5 cellular contexts compared by ENCODE assay signal in genomic region chr9:113406353-113406752, GRCh38. TPM values are rescaled to one million over a fixed set of nuclear protein-coding genes. Genes with fewer than 3 reads are reported as not detected.
"Had no signal": no experiment of that assay in that cellular context is flagged by ENCODE, and none has a peak within 500 bp of the region (broad histone marks: within the 10 kb centered on the region; RNA-seq: fewer than 3 reads in every experiment).

No MANE protein-coding gene starts in this region.

RNA-seq across cellular contexts. Expression of gene C9orf43, which starts 4.2 kb away (rescaled TPM):
- total RNA-seq: dermis blood vessel endothelial cell had no signal

RNA-seq across cellular contexts. Expression of gene BSPRY, which starts 57.0 kb away (rescaled TPM):
- total RNA-seq: dermis blood vessel endothelial cell, osteoblast, psoas muscle, SK-MEL-5 had no signal
- polyA plus RNA-seq: neural cell had no signal
